Comparison of ENCODE assay signal across 1 cellular context in the genomic region with DNA sequence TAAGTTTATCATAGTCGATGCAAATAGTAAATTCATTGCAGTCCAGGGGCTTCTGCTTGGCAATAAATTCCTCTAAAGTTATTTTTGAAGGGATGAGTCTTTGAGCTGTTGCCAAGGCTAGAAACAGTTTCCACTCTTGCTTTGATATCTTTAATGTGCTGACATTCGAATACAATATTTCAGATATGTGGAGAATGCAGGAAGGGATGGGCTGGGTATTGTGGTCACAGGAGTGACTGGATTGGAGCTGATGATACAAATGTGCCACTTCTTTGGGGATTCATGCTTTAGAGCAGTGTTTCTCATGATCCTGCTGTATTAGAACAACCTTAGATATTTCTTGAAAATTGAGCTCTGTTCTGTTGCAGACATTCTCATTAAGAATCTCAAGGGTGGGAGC.
TF ChIP-seq lines count a peak whose summit lies in the region.

No MANE protein-coding gene starts in this region.

TF ChIP-seq in HCT116, 20 proteins besides CTCF, POLR2A, EP300 and RAD21 (continued from another document):
- TF ChIP-seq, protein P1, sequence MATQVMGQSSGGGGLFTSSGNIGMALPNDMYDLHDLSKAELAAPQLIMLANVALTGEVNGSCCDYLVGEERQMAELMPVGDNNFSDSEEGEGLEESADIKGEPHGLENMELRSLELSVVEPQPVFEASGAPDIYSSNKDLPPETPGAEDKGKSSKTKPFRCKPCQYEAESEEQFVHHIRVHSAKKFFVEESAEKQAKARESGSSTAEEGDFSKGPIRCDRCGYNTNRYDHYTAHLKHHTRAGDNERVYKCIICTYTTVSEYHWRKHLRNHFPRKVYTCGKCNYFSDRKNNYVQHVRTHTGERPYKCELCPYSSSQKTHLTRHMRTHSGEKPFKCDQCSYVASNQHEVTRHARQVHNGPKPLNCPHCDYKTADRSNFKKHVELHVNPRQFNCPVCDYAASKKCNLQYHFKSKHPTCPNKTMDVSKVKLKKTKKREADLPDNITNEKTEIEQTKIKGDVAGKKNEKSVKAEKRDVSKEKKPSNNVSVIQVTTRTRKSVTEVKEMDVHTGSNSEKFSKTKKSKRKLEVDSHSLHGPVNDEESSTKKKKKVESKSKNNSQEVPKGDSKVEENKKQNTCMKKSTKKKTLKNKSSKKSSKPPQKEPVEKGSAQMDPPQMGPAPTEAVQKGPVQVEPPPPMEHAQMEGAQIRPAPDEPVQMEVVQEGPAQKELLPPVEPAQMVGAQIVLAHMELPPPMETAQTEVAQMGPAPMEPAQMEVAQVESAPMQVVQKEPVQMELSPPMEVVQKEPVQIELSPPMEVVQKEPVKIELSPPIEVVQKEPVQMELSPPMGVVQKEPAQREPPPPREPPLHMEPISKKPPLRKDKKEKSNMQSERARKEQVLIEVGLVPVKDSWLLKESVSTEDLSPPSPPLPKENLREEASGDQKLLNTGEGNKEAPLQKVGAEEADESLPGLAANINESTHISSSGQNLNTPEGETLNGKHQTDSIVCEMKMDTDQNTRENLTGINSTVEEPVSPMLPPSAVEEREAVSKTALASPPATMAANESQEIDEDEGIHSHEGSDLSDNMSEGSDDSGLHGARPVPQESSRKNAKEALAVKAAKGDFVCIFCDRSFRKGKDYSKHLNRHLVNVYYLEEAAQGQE (IDR thresholded peaks at IDR 0.05; ENCODE audit: low read depth): no peak
- TF ChIP-seq EGR1 (IDR thresholded peaks at IDR 0.05; ENCODE audit: low read depth): no peak
- no peak for TF ChIP-seq ZNF274 (IDR thresholded peaks at IDR 0.05; ENCODE audit: low read depth, low read length)
- TF ChIP-seq YY1 (IDR thresholded peaks at IDR 0.05; ENCODE audit: extremely low read depth, insufficient replicate concordance, low read depth, low read length): no peak
- TF ChIP-seq, protein P2, sequence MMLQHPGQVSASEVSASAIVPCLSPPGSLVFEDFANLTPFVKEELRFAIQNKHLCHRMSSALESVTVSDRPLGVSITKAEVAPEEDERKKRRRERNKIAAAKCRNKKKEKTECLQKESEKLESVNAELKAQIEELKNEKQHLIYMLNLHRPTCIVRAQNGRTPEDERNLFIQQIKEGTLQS (IDR thresholded peaks at IDR 0.05): no peak
- TF ChIP-seq SIN3A (IDR thresholded peaks at IDR 0.05; ENCODE audit: low read depth): no peak
- no peak for TF ChIP-seq EZH2 (IDR thresholded peaks at IDR 0.05)
- no peak for TF ChIP-seq POLR2AphosphoS5 (IDR thresholded peaks at IDR 0.05; ENCODE audit: low read depth, low read length)
